In genomic region chr11:67483498-67483798, GRCh38 we compare ENCODE assay signal across 8 cellular contexts. TPM values are rescaled to one million over a fixed set of nuclear protein-coding genes. Genes with fewer than 3 reads are reported as not detected.
A peak's percentile ranks its signal among the peaks of the same experiment; 100 is the strongest.
DNase-seq lines count a peak whose midpoint lies in the region; TF ChIP-seq lines count a peak whose summit lies in the region.

No MANE protein-coding gene starts in this region.

- H3K9ac ChIP-seq in Karpas-422 (ENCODE audit: low read length): peak overlapping the region; percentile 70

- no peak overlapping the region for H3K27ac Mint-ChIP-seq in nephron progenitor cell

- H3K4me3 Mint-ChIP-seq in nephron progenitor cell: peak overlapping the region; percentile 86

- no peaks in the 10 kb centered on the region for H3K27me3 ChIP-seq in Karpas-422 (ENCODE audit: low read length)

- peaks cover 15% of the 10 kb centered on the region for H3K36me3 Mint-ChIP-seq in nephron progenitor cell (ENCODE audit: low read depth)

- H3K4me3 ChIP-seq in AG09309 (ENCODE audit: control insufficient read depth, low read depth, low read length): peak overlapping the region; percentile 66
- H3K4me3 ChIP-seq in Karpas-422 (ENCODE audit: low read length): peak overlapping the region; percentile 60

- no peaks in the 10 kb centered on the region for H3K9me2 ChIP-seq in Karpas-422 (replicated peaks; ENCODE audit: insufficient read depth, low read length)

- DNase-seq in AG09309 (ENCODE audit: low read depth) (no peak), Karpas-422 (no peak), nephron progenitor cell (no peak), NCI-H2029 treated with DMSO at 0.1 percent for 48 hours (lab: John Stamatoyannopoulos, UW) (no peak), foreskin melanocyte (no peak), NCI-H2107 (lab: John Stamatoyannopoulos, UW) (no peak), ACHN (no peak)

- H3K4me1 ChIP-seq in Karpas-422 (ENCODE audit: low read length): peaks cover 46% of the 10 kb centered on the region

- H3K9me3 ChIP-seq in Karpas-422 (ENCODE audit: low read length): no peaks in the 10 kb centered on the region

- no peaks in the 10 kb centered on the region for H4K20me1 ChIP-seq in Karpas-422 (ENCODE audit: insufficient read depth, low read depth, low read length)

- H2AFZ ChIP-seq in Karpas-422 (ENCODE audit: low read length): no peak overlapping the region

- H3K4me2 ChIP-seq in Karpas-422 (ENCODE audit: low read depth, low read length, poor library complexity, severe bottlenecking): peak overlapping the region; percentile 80

- H3K27me3 Mint-ChIP-seq in nephron progenitor cell (ENCODE audit: low read depth, poor library complexity): peaks cover 23% of the 10 kb centered on the region

- in situ Hi-C loops in ACHN (cut with HindIII; ENCODE audit: low pct_ligation_motif_present, low pct_unique_long_range_greater_than_20kb, low sequenced_read_pairs): no loop called here

- H3K4me1 Mint-ChIP-seq in nephron progenitor cell: peaks cover 48% of the 10 kb centered on the region

- H3K9me3 Mint-ChIP-seq in nephron progenitor cell: peaks cover 8% of the 10 kb centered on the region

- peak overlapping the region; percentile 88 for H3K27ac ChIP-seq in Karpas-422 (ENCODE audit: low read length)
- peak overlapping the region; percentile 92 for H3K27ac ChIP-seq in cingulate gyrus (ENCODE audit: low read depth, low read length)

- no peak for TF ChIP-seq CTCF in AG09309 (IDR thresholded peaks at IDR 0.05; ENCODE audit: control insufficient read depth, insufficient read depth, low read depth, low read length, missing control alignments)
- TF ChIP-seq CTCF in nephron progenitor cell (IDR thresholded peaks at IDR 0.05): no peak

- no peaks in the 10 kb centered on the region for H3K36me3 ChIP-seq in Karpas-422 (ENCODE audit: insufficient read depth, low read length)

- peaks cover 15% of the 10 kb centered on the region for H3K79me2 ChIP-seq in Karpas-422 (ENCODE audit: low read length)

RNA-seq across cellular contexts. Expression of gene AIP, which starts 0.6 kb away (rescaled TPM):
- total RNA-seq in Karpas-422 (2014; rRNA removed; shearing (Covaris generic); ENCODE audit: low replicate concordance): 51.8 and 119 TPM in 2 replicates

RNA-seq across cellular contexts. Expression of gene TMEM134, which starts 14.4 kb away (rescaled TPM):
- total RNA-seq in Karpas-422 (2014; rRNA removed; shearing (Covaris generic); ENCODE audit: low replicate concordance): 69.7 and 99.7 TPM in 2 replicates

RNA-seq across cellular contexts. Expression of gene PITPNM1, which starts 21.7 kb away (rescaled TPM):
- total RNA-seq in Karpas-422 (2014; rRNA removed; shearing (Covaris generic); ENCODE audit: low replicate concordance): 79.6 and 149 TPM in 2 replicates

RNA-seq across cellular contexts. Expression of gene CDK2AP2, which starts 24.5 kb away (rescaled TPM):
- 91.5 and 106 TPM in 2 replicates for total RNA-seq in Karpas-422 (2014; rRNA removed; shearing (Covaris generic); ENCODE audit: low replicate concordance)

RNA-seq across cellular contexts. Expression of gene CABP4, which starts 28.3 kb away (rescaled TPM):
- 0.29 TPM in 1 of 2 replicates, not detected in the other for total RNA-seq in Karpas-422 (2014; rRNA removed; shearing (Covaris generic); ENCODE audit: low replicate concordance)
